Comparison of ENCODE assay signal across 15 cellular contexts in the genomic region with DNA sequence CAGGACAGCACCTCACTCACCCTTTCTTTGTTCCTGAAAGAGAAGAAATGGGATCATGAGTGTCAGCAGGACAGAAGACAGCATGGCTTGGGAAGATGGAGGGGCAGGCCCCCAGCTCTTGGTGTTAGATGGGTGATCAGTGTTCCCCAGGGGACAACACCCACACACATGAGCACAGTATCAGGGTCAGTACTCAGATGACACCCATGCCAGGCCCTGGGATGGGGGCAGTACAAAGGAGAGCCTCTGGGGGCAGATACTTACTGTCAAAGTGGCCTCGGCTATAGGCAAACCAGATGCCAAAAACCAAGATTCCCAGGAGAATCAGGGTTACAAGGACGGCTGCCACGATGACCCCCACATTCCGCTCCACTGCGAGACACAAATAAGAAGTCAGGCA. TPM values are rescaled to one million over a fixed set of nuclear protein-coding genes. Genes with fewer than 3 reads are reported as not detected.
DNase-seq lines count a peak whose midpoint lies in the region; ATAC-seq, FAIRE-seq and TF ChIP-seq lines count a peak whose summit lies in the region.
"Had no signal": no experiment of that assay in that cellular context is flagged by ENCODE, and none has a peak within 500 bp of the region (broad histone marks: within the 10 kb centered on the region; RNA-seq: fewer than 3 reads in every experiment).

No MANE protein-coding gene starts in this region.

- no peak for TF ChIP-seq RAD21 in K562 (CRISPR knock-in tag; conservative IDR thresholded peaks at IDR 0.05 in 1 of 2, IDR thresholded peaks at IDR 0.05 in 1 of 2)

- H3K36me3 ChIP-seq in K562 (ENCODE audit: control insufficient read depth, insufficient read depth, low read length) (peaks cover 59% of the 10 kb centered on the region), neutrophil (peaks cover 58% of the 10 kb centered on the region), gastrocnemius medialis (peaks cover 0 to 9% of the 10 kb centered on the region in 2 donors)

- POLR2A ChIA-PET in K562 (lab: Yijun Ruan, JAX), result interaction anchor here (1.0 kb wide), 1 partner anchor 182 kb away, joined by 3 read pairs; no protein-coding TSS in a partner anchor

- TF ChIP-seq EP300 in K562 (IDR thresholded peaks at IDR 0.05; ENCODE audit: low read length), result no peak

- no peak overlapping the region for H3K9ac ChIP-seq in K562 (ENCODE audit: insufficient read depth in 1 of 2, low read depth in 2 of 2, low read length in 2 of 2)

- ATAC-seq in K562, result peak; percentile 26; the same call in 1 of the 3 replicates
- no peak for ATAC-seq in gastrocnemius medialis
- ATAC-seq: PC-3 had no signal

- H3K4me1 ChIP-seq in K562 (replicated peaks in 1 of 2; ENCODE audit: control insufficient read depth in 2 of 2, insufficient read depth in 2 of 2, low read length in 2 of 2) (peaks cover 7 to 19% of the 10 kb centered on the region in 2 experiments; a peak in 3 of 5 replicates), neutrophil (ENCODE audit: control insufficient read depth in 1 of 2, insufficient read depth in 1 of 2, low read depth in 1 of 2, low read length in 1 of 2) (peaks cover 0 to 6% of the 10 kb centered on the region in 2 experiments), gastrocnemius medialis (no peaks in the 10 kb centered on the region)

- in situ Hi-C loops in K562 (cut with MboI) (loop anchor here (10.0 kb wide), 1 partner anchor 95 kb away; a partner anchor contains a TSS), gastrocnemius medialis (cut with MboI; ENCODE audit: low sequenced_read_pairs in 4 of 4) (loop anchor here in 2 of 4 donors (10.0 kb wide), 1 partner anchor 95 kb away; a partner anchor contains a TSS)

- H3K27ac ChIP-seq in K562 (ENCODE audit: extremely low read depth, low read depth, low read length) (no peak overlapping the region; the same call in 2 of the 3 replicates), neutrophil (peak overlapping the region; percentile 62), caudate nucleus (ENCODE audit: low read depth, low read length) (no peak overlapping the region), gastrocnemius medialis (no peak overlapping the region)

- intact Hi-C loops in K562 (cut with micrococcal nuclease), result no loop called here
- intact Hi-C loops in gastrocnemius medialis (cut with DNase I; ENCODE audit: low total_unique reads), result no loop called here

- FAIRE-seq in K562 (lab: Jason Lieb, UNC), result no peak
- FAIRE-seq: HTR-8/SVneo had no signal

- H3K4me3 ChIP-seq in K562 (no peak overlapping the region), neutrophil (ENCODE audit: low read depth in 1 of 2, low read length in 1 of 2) (no peak overlapping the region), gastrocnemius medialis (no peak overlapping the region)

- H3K4me2 ChIP-seq in K562 (ENCODE audit: insufficient read depth, low read length), result no peak overlapping the region

- TF ChIP-seq POLR2A in K562 (conservative IDR thresholded peaks at IDR 0.05), result no peak
- no peak for TF ChIP-seq POLR2A in gastrocnemius medialis (IDR thresholded peaks at IDR 0.05)

- TF ChIP-seq CTCF in GM12873 (IDR thresholded peaks at IDR 0.05; ENCODE audit: insufficient read depth, low read depth, low read length, missing control alignments) (peak; percentile 27), K562 (IDR thresholded peaks at IDR 0.05 in 2 of 3, conservative IDR thresholded peaks at IDR 0.05 in 1 of 3; ENCODE audit: insufficient read depth in 2 of 3, low read depth in 1 of 3, low read length in 3 of 3) (peak in 1 of 3 experiments; percentile 12; a peak in 2 of 6 replicates), neutrophil (IDR thresholded peaks at IDR 0.05) (no peak), gastrocnemius medialis (IDR thresholded peaks at IDR 0.05 in 4 of 5, conservative IDR thresholded peaks at IDR 0.05 in 1 of 5) (no peak)

- no peaks in the 10 kb centered on the region for H3K9me1 ChIP-seq in K562 (ENCODE audit: control insufficient read depth, insufficient read depth, low read length)

- no peaks in the 10 kb centered on the region for H4K20me1 ChIP-seq in K562 (replicated peaks; ENCODE audit: control insufficient read depth, insufficient read depth, low read length)

- 84% methylated on average over 5 of the region's 5 CpGs for WGBS in K562 (ENCODE audit: insufficient coverage, low coverage, missing lambda C conversion rate)

- no TSS peak for BruUV-seq in K562 (replicated peaks; lab: Mats Ljungman, UMichigan)

- H2AFZ ChIP-seq in K562 (ENCODE audit: low read depth, low read length), result no peak overlapping the region

- H3K27me3 ChIP-seq in K562 (ENCODE audit: control insufficient read depth in 2 of 2, insufficient read depth in 2 of 2, low read length in 2 of 2), result no peaks in the 10 kb centered on the region
- no peaks in the 10 kb centered on the region for H3K27me3 ChIP-seq in neutrophil
- H3K27me3 ChIP-seq in gastrocnemius medialis, result no peaks in the 10 kb centered on the region

- H3K79me2 ChIP-seq in K562 (ENCODE audit: control insufficient read depth, insufficient read depth, low read length), result peaks cover 5% of the 10 kb centered on the region

- DNase-seq in K562 (ENCODE audit: extremely low read depth in 1 of 4, low spot score in 3 of 4), result no peak
- no peak for DNase-seq in DMS 273 (lab: John Stamatoyannopoulos, UW; ENCODE audit: unreplicated experiment)
- no peak for DNase-seq in caudate nucleus (lab: John Stamatoyannopoulos, UW)
- no peak for DNase-seq in gastrocnemius medialis
- DNase-seq: AML-193; CD4-positive, CD25-positive, alpha-beta regulatory T cell; NCI-H1048; NCI-H146; NCI-H2081 treated with DMSO at 0.1 percent for 48 hours; NCI-H526; PC-3 had no signal

- H3K9me3 ChIP-seq in K562 (replicated peaks; ENCODE audit: control insufficient read depth, insufficient read depth, low read depth, low read length), result no peaks in the 10 kb centered on the region
- H3K9me3 ChIP-seq in neutrophil, result no peaks in the 10 kb centered on the region
- H3K9me3 ChIP-seq in gastrocnemius medialis, result no peaks in the 10 kb centered on the region

- CTCF ChIA-PET in K562 (lab: Yijun Ruan, JAX; ENCODE audit: low intra/inter-chr PET ratio), result no interaction called here

RNA-seq across cellular contexts. Expression of a gene that starts 21.6 kb away (rescaled TPM):
- 141 and 286 TPM in 2 replicates for total RNA-seq in K562 (2011; cell fraction: chromatin; rRNA removed; ENCODE audit: low replicate concordance)
- 122 and 178 TPM in 2 replicates for total RNA-seq in K562 (2011; cell fraction: nucleolus; rRNA removed)
- total RNA-seq in K562 (2011; cell fraction: nucleoplasm; rRNA removed), result 177 and 186 TPM in 2 replicates
- total RNA-seq in K562 (2014; rRNA removed) (27.4 and 33.9 TPM in 2 replicates), K562 (2014; rRNA removed; fragmentation: Illumina TruSeq; extraction: Trizol) (66.3 and 74.4 TPM in 2 replicates), K562 (2015; rRNA removed; fragmentation: Illumina TruSeq; extraction: Trizol) (45.6 and 46.4 TPM in 2 replicates), K562 (2021) (52.9 and 60.6 TPM in 2 replicates), gastrocnemius medialis (1 to 10 TPM; 3.1 to 6.0 (median 5.3) TPM)
- polyA plus RNA-seq in K562 (2011; rRNA removed) (187 and 204 TPM in 2 replicates), K562 (2014; fragmentation: Illumina TruSeq; extraction: Trizol) (101 and 117 TPM in 2 replicates), K562 (2014; fragmentation: Nextera tagmentation; extraction: Ambion mirVana) (10 to 100 TPM; 30.6 to 52.5 TPM), K562 (2014; rRNA removed) (29.3 and 34.0 TPM in 2 replicates)
- polyA plus RNA-seq in K562 (2011; cell fraction: cytosol; rRNA removed), result 165 and 171 TPM in 2 replicates
- 81.4 and 97.5 TPM in 2 replicates for polyA plus RNA-seq in K562 (2011; cell fraction: nucleus; rRNA removed)
- polyA plus RNA-seq in K562 (2012), result 38.5 and 65.7 TPM in 2 replicates
- polyA minus RNA-seq in K562 (2011; rRNA and poly(A)+ RNA removed), result 160 and 231 TPM in 2 replicates
- polyA minus RNA-seq in K562 (2011; cell fraction: cytosol; rRNA and poly(A)+ RNA removed), result 62.2 and 87.5 TPM in 2 replicates
- 21.8 and 42.3 TPM in 2 replicates for polyA minus RNA-seq in K562 (2011; cell fraction: nucleus; rRNA and poly(A)+ RNA removed)

RNA-seq across cellular contexts. Expression of a gene that starts 39.4 kb away (rescaled TPM):
- total RNA-seq in K562 (2011; cell fraction: chromatin; rRNA removed; ENCODE audit: low replicate concordance), result 1.5 and 4.4 TPM in 2 replicates
- total RNA-seq in K562 (2011; cell fraction: nucleolus; rRNA removed), result 2.0 and 3.0 TPM in 2 replicates
- total RNA-seq in K562 (2011; cell fraction: nucleoplasm; rRNA removed), result 2.4 and 4.0 TPM in 2 replicates
- total RNA-seq in K562 (2014; rRNA removed) (not detected in 2 replicates), K562 (2014; rRNA removed; fragmentation: Illumina TruSeq; extraction: Trizol) (not detected in 2 replicates), K562 (2015; rRNA removed; fragmentation: Illumina TruSeq; extraction: Trizol) (0.23 TPM in 1 of 2 replicates, not detected in the other), K562 (2021) (0.38 and 0.53 TPM in 2 replicates), gastrocnemius medialis (10 to 100 TPM in 3 of 4 donors, 1 to 10 TPM in 1; 8.6 to 52.6 (median 16.8) TPM)
- polyA plus RNA-seq in K562 (2011; rRNA removed) (0.23 TPM in 1 of 2 replicates, not detected in the other), K562 (2014; fragmentation: Illumina TruSeq; extraction: Trizol) (not detected in 2 replicates), K562 (2014; fragmentation: Nextera tagmentation; extraction: Ambion mirVana) (not detected), K562 (2014; rRNA removed) (0.23 and 0.27 TPM in 2 replicates)
- polyA plus RNA-seq in K562 (2011; cell fraction: cytosol; rRNA removed), result not detected in 2 replicates
- polyA plus RNA-seq in K562 (2011; cell fraction: nucleus; rRNA removed), result 1.3 and 3.0 TPM in 2 replicates
- 0.26 and 0.84 TPM in 2 replicates for polyA plus RNA-seq in K562 (2012)
- polyA minus RNA-seq in K562 (2011; rRNA and poly(A)+ RNA removed), result 0.53 TPM in 1 of 2 replicates, not detected in the other
- polyA minus RNA-seq in K562 (2011; cell fraction: cytosol; rRNA and poly(A)+ RNA removed), result not detected in 2 replicates
- 0.81 and 1.1 TPM in 2 replicates for polyA minus RNA-seq in K562 (2011; cell fraction: nucleus; rRNA and poly(A)+ RNA removed)
- total RNA-seq: H4 had no signal

RNA-seq across cellular contexts. Expression of a gene that starts 44.8 kb away (rescaled TPM):
- not detected in 2 replicates for total RNA-seq in K562 (2011; cell fraction: chromatin; rRNA removed; ENCODE audit: low replicate concordance)
- not detected in 2 replicates for total RNA-seq in K562 (2011; cell fraction: nucleolus; rRNA removed)
- not detected in 2 replicates for total RNA-seq in K562 (2011; cell fraction: nucleoplasm; rRNA removed)
- total RNA-seq in K562 (2014; rRNA removed) (not detected in 2 replicates), K562 (2014; rRNA removed; fragmentation: Illumina TruSeq; extraction: Trizol) (not detected in 2 replicates), K562 (2015; rRNA removed; fragmentation: Illumina TruSeq; extraction: Trizol) (not detected in 2 replicates), K562 (2021) (not detected in 2 replicates), gastrocnemius medialis (not detected)
- polyA plus RNA-seq in K562 (2011; rRNA removed) (not detected in 2 replicates), K562 (2014; fragmentation: Illumina TruSeq; extraction: Trizol) (not detected in 2 replicates), K562 (2014; fragmentation: Nextera tagmentation; extraction: Ambion mirVana) (not detected), K562 (2014; rRNA removed) (not detected in 2 replicates)
- polyA plus RNA-seq in K562 (2011; cell fraction: cytosol; rRNA removed), result not detected in 2 replicates
- polyA plus RNA-seq in K562 (2011; cell fraction: nucleus; rRNA removed), result not detected in 2 replicates
- polyA plus RNA-seq in K562 (2012), result not detected in 2 replicates
- polyA minus RNA-seq in K562 (2011; rRNA and poly(A)+ RNA removed), result not detected in 2 replicates
- polyA minus RNA-seq in K562 (2011; cell fraction: cytosol; rRNA and poly(A)+ RNA removed), result not detected in 2 replicates
- polyA minus RNA-seq in K562 (2011; cell fraction: nucleus; rRNA and poly(A)+ RNA removed), result not detected in 2 replicates
- total RNA-seq: CD4-positive, CD25-positive, alpha-beta regulatory T cell; H4; PC-3 had no signal
- polyA plus RNA-seq: CD4-positive, CD25-positive, alpha-beta regulatory T cell had no signal

RNA-seq across cellular contexts. Expression of a gene that starts 46.4 kb away (rescaled TPM):
- total RNA-seq in K562 (2011; cell fraction: chromatin; rRNA removed; ENCODE audit: low replicate concordance), result 56.3 and 125 TPM in 2 replicates
- 93.4 and 97.7 TPM in 2 replicates for total RNA-seq in K562 (2011; cell fraction: nucleolus; rRNA removed)
- 70.5 and 77.6 TPM in 2 replicates for total RNA-seq in K562 (2011; cell fraction: nucleoplasm; rRNA removed)
- total RNA-seq in K562 (2014; rRNA removed) (59.8 and 77.5 TPM in 2 replicates), K562 (2014; rRNA removed; fragmentation: Illumina TruSeq; extraction: Trizol) (43.1 and 52.9 TPM in 2 replicates), K562 (2015; rRNA removed; fragmentation: Illumina TruSeq; extraction: Trizol) (56.4 and 57.5 TPM in 2 replicates), K562 (2021) (50.6 and 51.1 TPM in 2 replicates), gastrocnemius medialis (10 to 100 TPM; 41.9 to 55.1 (median 49.1) TPM)
- polyA plus RNA-seq in K562 (2011; rRNA removed) (52.8 and 54.2 TPM in 2 replicates), K562 (2014; fragmentation: Illumina TruSeq; extraction: Trizol) (53.1 and 57.5 TPM in 2 replicates), K562 (2014; fragmentation: Nextera tagmentation; extraction: Ambion mirVana) (10 to 100 TPM in 1 of 2 experiments, 1 to 10 TPM in 1; 7.4 to 46.3 TPM), K562 (2014; rRNA removed) (50.9 and 60.2 TPM in 2 replicates)
- 52.1 and 58.4 TPM in 2 replicates for polyA plus RNA-seq in K562 (2011; cell fraction: cytosol; rRNA removed)
- polyA plus RNA-seq in K562 (2011; cell fraction: nucleus; rRNA removed), result 205 and 262 TPM in 2 replicates
- 44.8 and 45.4 TPM in 2 replicates for polyA plus RNA-seq in K562 (2012)
- polyA minus RNA-seq in K562 (2011; rRNA and poly(A)+ RNA removed), result 67.4 and 82.4 TPM in 2 replicates
- polyA minus RNA-seq in K562 (2011; cell fraction: cytosol; rRNA and poly(A)+ RNA removed), result 31.4 and 33.5 TPM in 2 replicates
- 33.8 and 36.8 TPM in 2 replicates for polyA minus RNA-seq in K562 (2011; cell fraction: nucleus; rRNA and poly(A)+ RNA removed)

Comparison
In these comparisons a context has a peak if more than half of its experiments do, and no peak if none do; other contexts are left out.
1. RNA of a gene that starts 21.6 kb away (total RNA-seq): 27.4 to 286 TPM in K562; 3.1 to 6.0 TPM in gastrocnemius medialis; every median in the first group is over 4 times any median in the second.